In the genomic region with DNA sequence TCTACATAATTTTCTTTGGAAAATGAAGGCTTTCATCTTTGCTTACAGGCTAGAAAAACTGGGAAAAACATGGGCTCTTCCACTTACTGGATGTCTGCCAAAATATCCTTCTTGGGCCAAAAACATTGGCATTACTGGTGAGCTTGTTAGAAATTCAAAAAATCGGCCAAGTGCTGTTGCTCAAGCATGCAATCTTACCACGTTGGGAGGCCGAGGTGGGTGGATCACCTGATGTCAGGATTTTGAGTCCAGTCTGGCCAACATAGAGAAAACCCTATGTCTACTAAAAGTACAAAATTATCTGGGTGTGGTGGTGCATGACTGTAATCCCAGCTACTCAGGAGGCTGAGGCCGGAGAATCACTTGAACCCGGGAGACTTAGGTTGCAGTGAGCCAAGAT, we compare ENCODE assay signal across 1 cellular context.
TF ChIP-seq lines count a peak whose summit lies in the region.

No MANE protein-coding gene starts in this region.

TF ChIP-seq in GM23338, 12 proteins besides CTCF, POLR2A, EP300 and RAD21:
- TF ChIP-seq, protein P1, sequence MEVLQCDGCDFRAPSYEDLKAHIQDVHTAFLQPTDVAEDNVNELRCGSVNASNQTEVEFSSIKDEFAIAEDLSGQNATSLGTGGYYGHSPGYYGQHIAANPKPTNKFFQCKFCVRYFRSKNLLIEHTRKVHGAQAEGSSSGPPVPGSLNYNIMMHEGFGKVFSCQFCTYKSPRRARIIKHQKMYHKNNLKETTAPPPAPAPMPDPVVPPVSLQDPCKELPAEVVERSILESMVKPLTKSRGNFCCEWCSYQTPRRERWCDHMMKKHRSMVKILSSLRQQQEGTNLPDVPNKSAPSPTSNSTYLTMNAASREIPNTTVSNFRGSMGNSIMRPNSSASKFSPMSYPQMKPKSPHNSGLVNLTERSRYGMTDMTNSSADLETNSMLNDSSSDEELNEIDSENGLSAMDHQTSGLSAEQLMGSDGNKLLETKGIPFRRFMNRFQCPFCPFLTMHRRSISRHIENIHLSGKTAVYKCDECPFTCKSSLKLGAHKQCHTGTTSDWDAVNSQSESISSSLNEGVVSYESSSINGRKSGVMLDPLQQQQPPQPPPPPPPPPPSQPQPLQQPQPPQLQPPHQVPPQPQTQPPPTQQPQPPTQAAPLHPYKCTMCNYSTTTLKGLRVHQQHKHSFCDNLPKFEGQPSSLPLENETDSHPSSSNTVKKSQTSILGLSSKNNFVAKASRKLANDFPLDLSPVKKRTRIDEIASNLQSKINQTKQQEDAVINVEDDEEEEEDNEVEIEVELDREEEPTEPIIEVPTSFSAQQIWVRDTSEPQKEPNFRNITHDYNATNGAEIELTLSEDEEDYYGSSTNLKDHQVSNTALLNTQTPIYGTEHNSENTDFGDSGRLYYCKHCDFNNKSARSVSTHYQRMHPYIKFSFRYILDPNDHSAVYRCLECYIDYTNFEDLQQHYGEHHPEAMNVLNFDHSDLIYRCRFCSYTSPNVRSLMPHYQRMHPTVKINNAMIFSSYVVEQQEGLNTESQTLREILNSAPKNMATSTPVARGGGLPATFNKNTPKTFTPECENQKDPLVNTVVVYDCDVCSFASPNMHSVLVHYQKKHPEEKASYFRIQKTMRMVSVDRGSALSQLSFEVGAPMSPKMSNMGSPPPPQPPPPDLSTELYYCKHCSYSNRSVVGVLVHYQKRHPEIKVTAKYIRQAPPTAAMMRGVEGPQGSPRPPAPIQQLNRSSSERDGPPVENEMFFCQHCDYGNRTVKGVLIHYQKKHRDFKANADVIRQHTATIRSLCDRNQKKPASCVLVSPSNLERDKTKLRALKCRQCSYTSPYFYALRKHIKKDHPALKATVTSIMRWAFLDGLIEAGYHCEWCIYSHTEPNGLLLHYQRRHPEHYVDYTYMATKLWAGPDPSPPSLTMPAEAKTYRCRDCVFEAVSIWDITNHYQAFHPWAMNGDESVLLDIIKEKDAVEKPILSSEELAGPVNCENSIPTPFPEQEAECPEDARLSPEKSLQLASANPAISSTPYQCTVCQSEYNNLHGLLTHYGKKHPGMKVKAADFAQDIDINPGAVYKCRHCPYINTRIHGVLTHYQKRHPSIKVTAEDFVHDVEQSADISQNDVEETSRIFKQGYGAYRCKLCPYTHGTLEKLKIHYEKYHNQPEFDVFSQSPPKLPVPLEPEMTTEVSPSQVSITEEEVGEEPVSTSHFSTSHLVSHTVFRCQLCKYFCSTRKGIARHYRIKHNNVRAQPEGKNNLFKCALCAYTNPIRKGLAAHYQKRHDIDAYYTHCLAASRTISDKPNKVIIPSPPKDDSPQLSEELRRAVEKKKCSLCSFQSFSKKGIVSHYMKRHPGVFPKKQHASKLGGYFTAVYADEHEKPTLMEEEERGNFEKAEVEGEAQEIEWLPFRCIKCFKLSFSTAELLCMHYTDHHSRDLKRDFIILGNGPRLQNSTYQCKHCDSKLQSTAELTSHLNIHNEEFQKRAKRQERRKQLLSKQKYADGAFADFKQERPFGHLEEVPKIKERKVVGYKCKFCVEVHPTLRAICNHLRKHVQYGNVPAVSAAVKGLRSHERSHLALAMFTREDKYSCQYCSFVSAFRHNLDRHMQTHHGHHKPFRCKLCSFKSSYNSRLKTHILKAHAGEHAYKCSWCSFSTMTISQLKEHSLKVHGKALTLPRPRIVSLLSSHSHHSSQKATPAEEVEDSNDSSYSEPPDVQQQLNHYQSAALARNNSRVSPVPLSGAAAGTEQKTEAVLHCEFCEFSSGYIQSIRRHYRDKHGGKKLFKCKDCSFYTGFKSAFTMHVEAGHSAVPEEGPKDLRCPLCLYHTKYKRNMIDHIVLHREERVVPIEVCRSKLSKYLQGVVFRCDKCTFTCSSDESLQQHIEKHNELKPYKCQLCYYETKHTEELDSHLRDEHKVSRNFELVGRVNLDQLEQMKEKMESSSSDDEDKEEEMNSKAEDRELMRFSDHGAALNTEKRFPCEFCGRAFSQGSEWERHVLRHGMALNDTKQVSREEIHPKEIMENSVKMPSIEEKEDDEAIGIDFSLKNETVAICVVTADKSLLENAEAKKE (CRISPR knock-in tag; IDR thresholded peaks at IDR 0.05), result no peak
- TF ChIP-seq, protein P2, sequence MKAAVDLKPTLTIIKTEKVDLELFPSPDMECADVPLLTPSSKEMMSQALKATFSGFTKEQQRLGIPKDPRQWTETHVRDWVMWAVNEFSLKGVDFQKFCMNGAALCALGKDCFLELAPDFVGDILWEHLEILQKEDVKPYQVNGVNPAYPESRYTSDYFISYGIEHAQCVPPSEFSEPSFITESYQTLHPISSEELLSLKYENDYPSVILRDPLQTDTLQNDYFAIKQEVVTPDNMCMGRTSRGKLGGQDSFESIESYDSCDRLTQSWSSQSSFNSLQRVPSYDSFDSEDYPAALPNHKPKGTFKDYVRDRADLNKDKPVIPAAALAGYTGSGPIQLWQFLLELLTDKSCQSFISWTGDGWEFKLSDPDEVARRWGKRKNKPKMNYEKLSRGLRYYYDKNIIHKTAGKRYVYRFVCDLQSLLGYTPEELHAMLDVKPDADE (IDR thresholded peaks at IDR 0.05), result no peak
- no peak for TF ChIP-seq JUNB (IDR thresholded peaks at IDR 0.05; ENCODE audit: unreplicated experiment)
